ENCODE assay signal across 1 cellular context in genomic region chr13:111511219-111511732, GRCh38.
TF ChIP-seq lines count a peak whose summit lies in the region.

No MANE protein-coding gene starts in this region.

TF ChIP-seq in HepG2, 621 proteins besides CTCF, POLR2A, EP300 and RAD21 (continued from another document):
- no peak for TF ChIP-seq HMGXB3 (CRISPR knock-in tag; IDR thresholded peaks at IDR 0.05; ENCODE audit: borderline replicate concordance)
- 0 out of 2 replicates have a peak, but pooled peaks have one; percentile 4 for TF ChIP-seq FOXP1 (IDR thresholded peaks at IDR 0.05)
- no peak for TF ChIP-seq FOXP1 (CRISPR knock-in tag; IDR thresholded peaks at IDR 0.05)
- TF ChIP-seq ZBTB25 (CRISPR knock-in tag; IDR thresholded peaks at IDR 0.05), result no peak
- TF ChIP-seq XRCC5 (optimal IDR thresholded peaks at IDR 0.05; ENCODE audit: low read length), result no peak
- TF ChIP-seq IKZF1 (IDR thresholded peaks at IDR 0.05), result 0 out of 2 replicates have a peak, but pooled peaks have one; percentile 79
- TF ChIP-seq ATM (IDR thresholded peaks at IDR 0.05; ENCODE audit: borderline replicate concordance), result 0 out of 2 replicates have a peak, but pooled peaks have one; percentile 43
- no peak for TF ChIP-seq LRRFIP1 (CRISPR knock-in tag; conservative IDR thresholded peaks at IDR 0.05)
- TF ChIP-seq MEIS2 (CRISPR knock-in tag; IDR thresholded peaks at IDR 0.05), result no peak
- TF ChIP-seq MNT (IDR thresholded peaks at IDR 0.05), result peak; percentile 75
- no peak for TF ChIP-seq THAP11 (CRISPR knock-in tag; IDR thresholded peaks at IDR 0.05)
- no peak for TF ChIP-seq THYN1 (CRISPR knock-in tag; IDR thresholded peaks at IDR 0.05; ENCODE audit: borderline replicate concordance, low read depth)
- TF ChIP-seq ZNF550 (CRISPR knock-in tag; IDR thresholded peaks at IDR 0.05; ENCODE audit: borderline replicate concordance), result no peak
- TF ChIP-seq FOXK2 (IDR thresholded peaks at IDR 0.05), result no peak
- peak; percentile 24; the same call in 1 of the 2 replicates for TF ChIP-seq CREB1 (IDR thresholded peaks at IDR 0.05)
- no peak for TF ChIP-seq CREB1 (CRISPR knock-in tag; IDR thresholded peaks at IDR 0.05)
- TF ChIP-seq U2AF1 (optimal IDR thresholded peaks at IDR 0.05; ENCODE audit: low read depth, low read length), result no peak
- no peak for TF ChIP-seq TEF (CRISPR knock-in tag; IDR thresholded peaks at IDR 0.05)
- no peak for TF ChIP-seq KDM1A (CRISPR knock-in tag; IDR thresholded peaks at IDR 0.05)
- no peak for TF ChIP-seq FOXM1 (CRISPR knock-in tag; IDR thresholded peaks at IDR 0.05)
- no peak for TF ChIP-seq ZNF251 (CRISPR knock-in tag; IDR thresholded peaks at IDR 0.05)
TF ChIP-seq in HepG2: peak in this region for 8.
